15 cellular contexts compared by ENCODE assay signal in the genomic region with DNA sequence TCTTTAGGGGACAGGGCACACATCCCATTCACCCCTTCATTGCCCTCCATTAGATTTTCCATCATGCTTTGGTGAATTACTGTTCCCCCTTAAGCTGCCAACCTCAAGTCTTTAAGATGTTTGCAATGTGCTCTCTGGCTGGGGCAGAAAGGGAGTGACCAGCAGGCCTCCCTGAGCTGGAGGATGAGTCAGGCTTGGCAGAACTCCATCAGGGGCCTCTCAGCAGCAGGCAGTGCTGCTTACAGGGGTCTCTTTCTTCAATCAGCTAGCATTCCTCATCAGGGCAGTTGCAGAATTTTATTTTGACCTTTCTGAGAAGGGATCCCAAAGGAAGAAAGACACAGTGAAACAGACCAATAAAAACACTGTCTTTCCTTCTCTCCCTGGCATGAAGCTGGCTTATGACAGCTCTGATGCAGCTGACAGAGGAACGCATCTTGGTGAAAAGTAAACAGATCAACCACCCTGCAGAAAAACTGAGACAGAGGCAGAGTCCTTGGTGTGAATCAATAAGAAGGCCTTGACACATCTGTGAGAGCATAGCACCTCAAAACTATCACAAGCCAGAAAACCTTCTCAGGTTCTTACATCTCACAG.
DNase-seq lines count a peak whose midpoint lies in the region; ATAC-seq, FAIRE-seq and TF ChIP-seq lines count a peak whose summit lies in the region.
"Had no signal": no experiment of that assay in that cellular context is flagged by ENCODE, and none has a peak within 500 bp of the region (broad histone marks: within the 10 kb centered on the region; RNA-seq: fewer than 3 reads in every experiment).

No MANE protein-coding gene starts in this region.

- no peak for ATAC-seq in Right ventricle myocardium inferior
- ATAC-seq: upper lobe of right lung had no signal

- H3K36me3 Mint-ChIP-seq in astrocyte (ENCODE audit: low read depth, unreplicated experiment): no peaks in the 10 kb centered on the region
- H3K36me3 Mint-ChIP-seq: IgD-negative memory B cell had no signal

- DNase-seq in cardiac muscle cell (ENCODE audit: low read depth in 1 of 2, low spot score in 1 of 2) (peak; percentile 6 to 61), right atrium auricular region (ENCODE audit: low spot score) (no peak), astrocyte (ENCODE audit: low read depth) (peak; percentile 50), iris pigment epithelial cell (ENCODE audit: low read depth) (peak; percentile 55), uterus (peak; percentile 43 to 56), NCI-H526 (lab: John Stamatoyannopoulos, UW) (no peak), Right ventricle myocardium inferior (ENCODE audit: missing footprints) (no peak), GM19239 (ENCODE audit: insufficient read length, low spot score) (no peak)
- DNase-seq: NCI-H2081; stimulated activated CD4-positive, alpha-beta T cell treated with anti-CD3 and anti-CD28 coated beads, Interleukin-12 subunit alpha, Interleukin-12 subunit beta, amount 100 ng/mL, for 4 hours; upper lobe of right lung had no signal

- H3K27me3 ChIP-seq in cardiac muscle cell (no peaks in the 10 kb centered on the region), right atrium auricular region (no peaks in the 10 kb centered on the region), astrocyte (ENCODE audit: insufficient read depth, low read length) (no peaks in the 10 kb centered on the region), uterus (no peaks in the 10 kb centered on the region)
- H3K27me3 ChIP-seq: upper lobe of right lung had no signal

- no peak overlapping the region for H3K4me3 Mint-ChIP-seq in astrocyte (ENCODE audit: unreplicated experiment)
- H3K4me3 Mint-ChIP-seq: IgD-negative memory B cell; T-helper 2 cell treated with Interferon-gamma antibody and Interleukin-4, amounts not matched to agents 5 μg/mL and 100 μg/mL, for 36 hours had no signal

- H3K4me1 Mint-ChIP-seq in astrocyte (ENCODE audit: low read depth, unreplicated experiment): peaks cover 14% of the 10 kb centered on the region
- H3K4me1 Mint-ChIP-seq: IgD-negative memory B cell had no signal

- H4K20me1 ChIP-seq in astrocyte (ENCODE audit: insufficient read depth, low read length): no peaks in the 10 kb centered on the region

- TF ChIP-seq POLR2A in uterus (IDR thresholded peaks at IDR 0.05): no peak

- peak overlapping the region; percentile 23 for H3K4me2 ChIP-seq in astrocyte (ENCODE audit: low read length)

- H3K9me3 ChIP-seq in cardiac muscle cell (ENCODE audit: low read depth): no peaks in the 10 kb centered on the region
- H3K9me3 ChIP-seq in right atrium auricular region: no peaks in the 10 kb centered on the region
- H3K9me3 ChIP-seq in astrocyte (ENCODE audit: insufficient read depth, low read depth, low read length): no peaks in the 10 kb centered on the region
- no peaks in the 10 kb centered on the region for H3K9me3 ChIP-seq in uterus
- H3K9me3 ChIP-seq: HAP-1, upper lobe of right lung had no signal

- no peaks in the 10 kb centered on the region for H3K36me3 ChIP-seq in cardiac muscle cell
- H3K36me3 ChIP-seq in right atrium auricular region: no peaks in the 10 kb centered on the region
- no peaks in the 10 kb centered on the region for H3K36me3 ChIP-seq in astrocyte (ENCODE audit: insufficient read depth, low read length)
- no peaks in the 10 kb centered on the region for H3K36me3 ChIP-seq in uterus
- H3K36me3 ChIP-seq: HAP-1, upper lobe of right lung had no signal

- intact Hi-C loops in uterus (cut with DNase I; ENCODE audit: low total_unique reads) (no loop called here), Right ventricle myocardium inferior (cut with DNase I) (no loop called here)

- H3K4me3 ChIP-seq in cardiac muscle cell: no peak overlapping the region
- no peak overlapping the region for H3K4me3 ChIP-seq in right atrium auricular region
- no peak overlapping the region for H3K4me3 ChIP-seq in astrocyte (ENCODE audit: insufficient read depth, low read depth, low read length)
- no peak overlapping the region for H3K4me3 ChIP-seq in uterus
- H3K4me3 ChIP-seq: HAP-1, upper lobe of right lung had no signal

- no peaks in the 10 kb centered on the region for H3K9me3 Mint-ChIP-seq in astrocyte (ENCODE audit: unreplicated experiment)
- H3K9me3 Mint-ChIP-seq: T-helper 2 cell treated with Interferon-gamma antibody and Interleukin-4, amounts not matched to agents 5 μg/mL and 100 μg/mL, for 36 hours had no signal

- H3K4me1 ChIP-seq in cardiac muscle cell (ENCODE audit: low read depth) (no peaks in the 10 kb centered on the region), right atrium auricular region (no peaks in the 10 kb centered on the region), astrocyte (ENCODE audit: insufficient read depth, low read length) (peaks cover 9% of the 10 kb centered on the region), uterus (no peaks in the 10 kb centered on the region)
- H3K4me1 ChIP-seq: HAP-1, upper lobe of right lung had no signal

- peaks cover 5% of the 10 kb centered on the region for H3K27me3 Mint-ChIP-seq in astrocyte (ENCODE audit: low read depth, unreplicated experiment)

- TF ChIP-seq CTCF in cardiac muscle cell (IDR thresholded peaks at IDR 0.05; ENCODE audit: low read depth, low read length) (no peak), right atrium auricular region (IDR thresholded peaks at IDR 0.05) (no peak), astrocyte (IDR thresholded peaks at IDR 0.05; ENCODE audit: insufficient read depth, low read depth, low read length) (no peak), uterus (IDR thresholded peaks at IDR 0.05) (no peak)

- H3K9ac ChIP-seq in astrocyte (ENCODE audit: low read length): no peak overlapping the region

- no peaks in the 10 kb centered on the region for H3K79me2 ChIP-seq in astrocyte (ENCODE audit: insufficient read depth, low read length)

- no peak for FAIRE-seq in astrocyte (lab: Jason Lieb, UNC)
- FAIRE-seq in GM19239 (lab: Jason Lieb, UNC): no peak
- FAIRE-seq: endothelial cell of umbilical vein had no signal

- H3K27ac ChIP-seq in cardiac muscle cell (no peak overlapping the region), right atrium auricular region (no peak overlapping the region), astrocyte (ENCODE audit: low read depth, low read length) (no peak overlapping the region), uterus (peak overlapping the region; percentile 27 to 60)
- H3K27ac ChIP-seq: upper lobe of right lung had no signal

- no peak overlapping the region for H2AFZ ChIP-seq in astrocyte (ENCODE audit: low read depth, low read length)

- no peak overlapping the region for H3K27ac Mint-ChIP-seq in astrocyte (ENCODE audit: unreplicated experiment)
- H3K27ac Mint-ChIP-seq: T-helper 2 cell treated with Interferon-gamma antibody and Interleukin-4, amounts not matched to agents 5 μg/mL and 100 μg/mL, for 36 hours had no signal

Comparison
In these comparisons a context has a peak if more than half of its experiments do, and no peak if none do; other contexts are left out.
1. DNase-seq: peak in cardiac muscle cell (2 of 2), astrocyte (single experiment), iris pigment epithelial cell (single experiment) and uterus (2 of 2); none in right atrium auricular region (single experiment), NCI-H526 (0 of 2), Right ventricle myocardium inferior (single experiment) and GM19239 (single experiment).
2. H3K27ac ChIP-seq: peak in uterus (2 of 2); none in cardiac muscle cell (single experiment), right atrium auricular region (0 of 2) and astrocyte (single experiment).